ENCODE assay signal across 2 cellular contexts in genomic region chr1:93344484-93344883, GRCh38.
TF ChIP-seq lines count a peak whose summit lies in the region.

No MANE protein-coding gene starts in this region.

TF ChIP-seq in A549, 52 proteins besides CTCF, POLR2A, EP300 and RAD21 (continued from another document):
- TF ChIP-seq BCL3 (IDR thresholded peaks at IDR 0.05) (no peak), ESRRA (IDR thresholded peaks at IDR 0.05; ENCODE audit: borderline replicate concordance, low read length) (no peak), FOXS1 (CRISPR knock-in tag; IDR thresholded peaks at IDR 0.05) (no peak), NPAS2 (CRISPR knock-in tag; IDR thresholded peaks at IDR 0.05; ENCODE audit: borderline replicate concordance) (no peak), FOSB (CRISPR knock-in tag; IDR thresholded peaks at IDR 0.05) (no peak), MAX (IDR thresholded peaks at IDR 0.05) (no peak), POLR2AphosphoS2 (conservative IDR thresholded peaks at IDR 0.05; ENCODE audit: low read length) (no peak), JUNB (IDR thresholded peaks at IDR 0.05) (no peak), ELK1 (IDR thresholded peaks at IDR 0.05; ENCODE audit: low read depth, low read length) (no peak), ZNF302 (CRISPR knock-in tag; IDR thresholded peaks at IDR 0.05) (no peak), RCOR1 (IDR thresholded peaks at IDR 0.05; ENCODE audit: low read depth, low read length) (no peak), EHF (CRISPR knock-in tag; IDR thresholded peaks at IDR 0.05) (no peak), PHF8 (IDR thresholded peaks at IDR 0.05; ENCODE audit: borderline replicate concordance, low read depth) (no peak)

TF ChIP-seq in HepG2, 621 proteins besides CTCF, POLR2A, EP300 and RAD21 (continued from another document and continues in another):
- TF ChIP-seq ZNF598 (CRISPR knock-in tag; IDR thresholded peaks at IDR 0.05; ENCODE audit: borderline replicate concordance) (no peak), SAP130 (CRISPR knock-in tag; IDR thresholded peaks at IDR 0.05; ENCODE audit: low read depth) (peak; percentile 21; the same call in 1 of the 2 replicates), EHMT2 (IDR thresholded peaks at IDR 0.05; ENCODE audit: borderline replicate concordance, low read depth, low read length) (no peak), ZNF3 (CRISPR knock-in tag; IDR thresholded peaks at IDR 0.05) (no peak), ZNF550 (CRISPR knock-in tag; IDR thresholded peaks at IDR 0.05; ENCODE audit: borderline replicate concordance) (no peak), MLX (CRISPR knock-in tag; IDR thresholded peaks at IDR 0.05) (no peak), ZSCAN21 (CRISPR knock-in tag; IDR thresholded peaks at IDR 0.05; ENCODE audit: borderline replicate concordance) (no peak), ZNF703 (CRISPR knock-in tag; IDR thresholded peaks at IDR 0.05; ENCODE audit: borderline replicate concordance) (no peak), RBM39 (IDR thresholded peaks at IDR 0.05; ENCODE audit: low read depth, low read length, poor library complexity, severe bottlenecking) (no peak), TIGD3 (CRISPR knock-in tag; IDR thresholded peaks at IDR 0.05; ENCODE audit: borderline replicate concordance) (no peak), ZNF678 (CRISPR knock-in tag; IDR thresholded peaks at IDR 0.05) (no peak), HES4 (CRISPR knock-in tag; IDR thresholded peaks at IDR 0.05; ENCODE audit: borderline replicate concordance) (no peak), ZNF629 (CRISPR knock-in tag; conservative IDR thresholded peaks at IDR 0.05) (no peak), ZNF326 (CRISPR knock-in tag; IDR thresholded peaks at IDR 0.05; ENCODE audit: borderline replicate concordance) (no peak), IRF2 (CRISPR knock-in tag; IDR thresholded peaks at IDR 0.05) (no peak), ZNF136 (CRISPR knock-in tag; IDR thresholded peaks at IDR 0.05; ENCODE audit: low read depth) (no peak), ELF4 (CRISPR knock-in tag; IDR thresholded peaks at IDR 0.05; ENCODE audit: borderline replicate concordance) (no peak), MXD3 (CRISPR knock-in tag; IDR thresholded peaks at IDR 0.05) (no peak), ZIK1 (CRISPR knock-in tag; IDR thresholded peaks at IDR 0.05; ENCODE audit: borderline replicate concordance, low read depth) (no peak), NCOR1 (IDR thresholded peaks at IDR 0.05; ENCODE audit: borderline replicate concordance, low read length) (no peak), CREM (IDR thresholded peaks at IDR 0.05) (no peak), CREM (CRISPR knock-in tag; IDR thresholded peaks at IDR 0.05) (no peak), ZNF570 (CRISPR knock-in tag; IDR thresholded peaks at IDR 0.05; ENCODE audit: borderline replicate concordance) (no peak), RBFOX2 (IDR thresholded peaks at IDR 0.05; ENCODE audit: low read depth, low read length) (0 out of 2 replicates have a peak, but pooled peaks have one; percentile 14), DPF2 (CRISPR knock-in tag; IDR thresholded peaks at IDR 0.05; ENCODE audit: borderline replicate concordance, low read depth) (no peak), KMT2A (CRISPR knock-in tag; IDR thresholded peaks at IDR 0.05) (no peak), HHEX (CRISPR knock-in tag; IDR thresholded peaks at IDR 0.05) (no peak), REL (CRISPR knock-in tag; conservative IDR thresholded peaks at IDR 0.05) (no peak), TSC22D2 (CRISPR knock-in tag; IDR thresholded peaks at IDR 0.05; ENCODE audit: borderline replicate concordance) (no peak), ZSCAN5A (CRISPR knock-in tag; IDR thresholded peaks at IDR 0.05; ENCODE audit: borderline replicate concordance) (no peak), ZNF224 (CRISPR knock-in tag; IDR thresholded peaks at IDR 0.05) (no peak), NAIF1 (CRISPR knock-in tag; IDR thresholded peaks at IDR 0.05; ENCODE audit: borderline replicate concordance) (no peak), MED8 (CRISPR knock-in tag; IDR thresholded peaks at IDR 0.05; ENCODE audit: insufficient replicate concordance) (no peak), ZNF687 (CRISPR knock-in tag; IDR thresholded peaks at IDR 0.05) (no peak; the same call in 1 of the 2 replicates), NR2C2 (CRISPR knock-in tag; IDR thresholded peaks at IDR 0.05; ENCODE audit: borderline replicate concordance) (0 out of 2 replicates have a peak, but pooled peaks have one; percentile 24), ZNF543 (CRISPR knock-in tag; IDR thresholded peaks at IDR 0.05) (no peak), HCFC1 (IDR thresholded peaks at IDR 0.05; ENCODE audit: low read depth, low read length) (no peak), HDAC1 (CRISPR knock-in tag; IDR thresholded peaks at IDR 0.05) (no peak), TCF7 (IDR thresholded peaks at IDR 0.05; ENCODE audit: low read depth) (no peak), MIER3 (CRISPR knock-in tag; IDR thresholded peaks at IDR 0.05; ENCODE audit: borderline replicate concordance) (no peak), JUNB (CRISPR knock-in tag; IDR thresholded peaks at IDR 0.05; ENCODE audit: borderline replicate concordance) (no peak), ZBTB43 (CRISPR knock-in tag; conservative IDR thresholded peaks at IDR 0.05) (no peak), ZNF576 (CRISPR knock-in tag; IDR thresholded peaks at IDR 0.05) (no peak), ZMAT5 (CRISPR knock-in tag; IDR thresholded peaks at IDR 0.05; ENCODE audit: borderline replicate concordance, low read depth) (no peak), ZNF776 (CRISPR knock-in tag; IDR thresholded peaks at IDR 0.05) (no peak), CEBPB (IDR thresholded peaks at IDR 0.05; ENCODE audit: borderline replicate concordance, low read depth, low read length) (no peak), SRSF9 (IDR thresholded peaks at IDR 0.05; ENCODE audit: borderline replicate concordance, insufficient read depth, low read depth, low read length, poor library complexity, severe bottlenecking) (no peak), SP2 (CRISPR knock-in tag; IDR thresholded peaks at IDR 0.05) (no peak), JARID2 (CRISPR knock-in tag; IDR thresholded peaks at IDR 0.05; ENCODE audit: insufficient replicate concordance) (no peak), LBX2 (CRISPR knock-in tag; IDR thresholded peaks at IDR 0.05; ENCODE audit: borderline replicate concordance) (no peak), ZNF557 (CRISPR knock-in tag; IDR thresholded peaks at IDR 0.05) (no peak), SOX13 (IDR thresholded peaks at IDR 0.05) (no peak), SOX13 (CRISPR knock-in tag; conservative IDR thresholded peaks at IDR 0.05 in 1 of 2, IDR thresholded peaks at IDR 0.05 in 1 of 2) (peak in 1 of 2 experiments; percentile 10; a peak in 1 of 4 replicates), AKAP8 (CRISPR knock-in tag; IDR thresholded peaks at IDR 0.05) (no peak), ARID2 (CRISPR knock-in tag; IDR thresholded peaks at IDR 0.05; ENCODE audit: borderline replicate concordance) (no peak), EZH2 (conservative IDR thresholded peaks at IDR 0.05; ENCODE audit: low read depth, low read length) (no peak), MAX (IDR thresholded peaks at IDR 0.05) (no peak), ZBTB34 (CRISPR knock-in tag; IDR thresholded peaks at IDR 0.05) (no peak), NR2F6 (IDR thresholded peaks at IDR 0.05) (peak; percentile 65; the same call in 1 of the 2 replicates), NR2F6 (CRISPR knock-in tag; IDR thresholded peaks at IDR 0.05) (peak; percentile 72), ZNF17 (CRISPR knock-in tag; IDR thresholded peaks at IDR 0.05) (no peak), ZNF354B (CRISPR knock-in tag; IDR thresholded peaks at IDR 0.05) (no peak), GATAD2A (CRISPR knock-in tag; IDR thresholded peaks at IDR 0.05) (peak; percentile 26; the same call in 1 of the 2 replicates), ZNF10 (CRISPR knock-in tag; IDR thresholded peaks at IDR 0.05; ENCODE audit: borderline replicate concordance, low read depth) (no peak)
